1 cellular context compared by ENCODE assay signal in the genomic region with DNA sequence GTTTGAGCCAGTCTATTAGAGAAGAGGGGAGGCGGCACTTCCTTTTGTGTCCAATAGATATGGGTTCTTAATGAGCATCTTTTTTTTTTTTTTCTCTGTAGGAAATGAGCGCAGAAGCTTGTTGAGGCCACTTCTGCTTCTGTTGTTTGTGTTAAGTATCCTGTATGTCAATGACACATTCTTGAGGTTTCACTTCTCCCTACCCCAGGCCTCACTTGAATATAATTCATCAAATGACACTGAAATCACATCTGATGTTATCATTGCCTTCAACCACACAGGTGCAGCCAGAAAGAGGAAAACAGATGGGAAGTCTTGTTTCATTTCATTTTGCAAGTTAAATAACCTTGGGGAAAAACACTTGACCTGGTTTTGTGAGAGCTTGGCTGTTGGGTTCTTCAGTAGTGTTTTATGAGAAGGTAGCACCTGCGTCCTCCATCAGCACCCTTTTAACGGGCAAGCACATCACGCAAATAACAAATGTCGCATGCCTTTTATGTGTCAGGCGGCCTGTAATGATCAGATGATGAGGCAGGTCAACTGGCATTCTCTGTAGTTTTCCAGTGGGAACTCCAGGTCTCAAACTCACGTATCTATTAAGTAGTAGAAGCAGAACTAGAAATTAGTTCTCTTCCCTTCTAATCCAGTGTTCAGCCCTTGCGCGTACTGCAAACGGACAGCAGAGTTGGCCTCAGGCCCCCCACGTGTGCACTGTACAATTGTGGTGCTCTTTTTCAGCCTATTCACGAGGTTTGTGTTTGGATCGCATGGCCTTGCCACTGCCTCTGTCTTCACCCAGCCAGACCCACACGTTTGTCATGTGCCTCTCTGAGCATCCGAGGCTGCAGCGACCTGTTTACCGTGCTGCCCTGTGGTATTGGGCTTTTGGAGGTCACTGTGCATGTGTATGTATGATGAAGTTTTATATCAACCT.
TF ChIP-seq lines count a peak whose summit lies in the region.

No MANE protein-coding gene starts in this region.

TF ChIP-seq in HepG2, 621 proteins besides CTCF, POLR2A, EP300 and RAD21:
- TF ChIP-seq, protein P1, sequence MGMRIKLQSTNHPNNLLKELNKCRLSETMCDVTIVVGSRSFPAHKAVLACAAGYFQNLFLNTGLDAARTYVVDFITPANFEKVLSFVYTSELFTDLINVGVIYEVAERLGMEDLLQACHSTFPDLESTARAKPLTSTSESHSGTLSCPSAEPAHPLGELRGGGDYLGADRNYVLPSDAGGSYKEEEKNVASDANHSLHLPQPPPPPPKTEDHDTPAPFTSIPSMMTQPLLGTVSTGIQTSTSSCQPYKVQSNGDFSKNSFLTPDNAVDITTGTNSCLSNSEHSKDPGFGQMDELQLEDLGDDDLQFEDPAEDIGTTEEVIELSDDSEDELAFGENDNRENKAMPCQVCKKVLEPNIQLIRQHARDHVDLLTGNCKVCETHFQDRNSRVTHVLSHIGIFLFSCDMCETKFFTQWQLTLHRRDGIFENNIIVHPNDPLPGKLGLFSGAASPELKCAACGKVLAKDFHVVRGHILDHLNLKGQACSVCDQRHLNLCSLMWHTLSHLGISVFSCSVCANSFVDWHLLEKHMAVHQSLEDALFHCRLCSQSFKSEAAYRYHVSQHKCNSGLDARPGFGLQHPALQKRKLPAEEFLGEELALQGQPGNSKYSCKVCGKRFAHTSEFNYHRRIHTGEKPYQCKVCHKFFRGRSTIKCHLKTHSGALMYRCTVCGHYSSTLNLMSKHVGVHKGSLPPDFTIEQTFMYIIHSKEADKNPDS (CRISPR knock-in tag; IDR thresholded peaks at IDR 0.05): no peak
- no peak for TF ChIP-seq YEATS4 (CRISPR knock-in tag; IDR thresholded peaks at IDR 0.05; ENCODE audit: borderline replicate concordance)
- no peak for TF ChIP-seq SRSF4 (IDR thresholded peaks at IDR 0.05; ENCODE audit: low read depth, low read length, poor library complexity, severe bottlenecking)
- no peak for TF ChIP-seq ZNF563 (CRISPR knock-in tag; IDR thresholded peaks at IDR 0.05)
- no peak for TF ChIP-seq GZF1 (CRISPR knock-in tag; IDR thresholded peaks at IDR 0.05)
- TF ChIP-seq CAMTA2 (CRISPR knock-in tag; IDR thresholded peaks at IDR 0.05; ENCODE audit: borderline replicate concordance): no peak
- TF ChIP-seq, protein P2, sequence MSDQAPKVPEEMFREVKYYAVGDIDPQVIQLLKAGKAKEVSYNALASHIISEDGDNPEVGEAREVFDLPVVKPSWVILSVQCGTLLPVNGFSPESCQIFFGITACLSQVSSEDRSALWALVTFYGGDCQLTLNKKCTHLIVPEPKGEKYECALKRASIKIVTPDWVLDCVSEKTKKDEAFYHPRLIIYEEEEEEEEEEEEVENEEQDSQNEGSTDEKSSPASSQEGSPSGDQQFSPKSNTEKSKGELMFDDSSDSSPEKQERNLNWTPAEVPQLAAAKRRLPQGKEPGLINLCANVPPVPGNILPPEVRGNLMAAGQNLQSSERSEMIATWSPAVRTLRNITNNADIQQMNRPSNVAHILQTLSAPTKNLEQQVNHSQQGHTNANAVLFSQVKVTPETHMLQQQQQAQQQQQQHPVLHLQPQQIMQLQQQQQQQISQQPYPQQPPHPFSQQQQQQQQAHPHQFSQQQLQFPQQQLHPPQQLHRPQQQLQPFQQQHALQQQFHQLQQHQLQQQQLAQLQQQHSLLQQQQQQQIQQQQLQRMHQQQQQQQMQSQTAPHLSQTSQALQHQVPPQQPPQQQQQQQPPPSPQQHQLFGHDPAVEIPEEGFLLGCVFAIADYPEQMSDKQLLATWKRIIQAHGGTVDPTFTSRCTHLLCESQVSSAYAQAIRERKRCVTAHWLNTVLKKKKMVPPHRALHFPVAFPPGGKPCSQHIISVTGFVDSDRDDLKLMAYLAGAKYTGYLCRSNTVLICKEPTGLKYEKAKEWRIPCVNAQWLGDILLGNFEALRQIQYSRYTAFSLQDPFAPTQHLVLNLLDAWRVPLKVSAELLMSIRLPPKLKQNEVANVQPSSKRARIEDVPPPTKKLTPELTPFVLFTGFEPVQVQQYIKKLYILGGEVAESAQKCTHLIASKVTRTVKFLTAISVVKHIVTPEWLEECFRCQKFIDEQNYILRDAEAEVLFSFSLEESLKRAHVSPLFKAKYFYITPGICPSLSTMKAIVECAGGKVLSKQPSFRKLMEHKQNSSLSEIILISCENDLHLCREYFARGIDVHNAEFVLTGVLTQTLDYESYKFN (CRISPR knock-in tag; conservative IDR thresholded peaks at IDR 0.05): no peak
- TF ChIP-seq POGZ (CRISPR knock-in tag; IDR thresholded peaks at IDR 0.05): no peak
- TF ChIP-seq ATF7-NPFF (CRISPR knock-in tag; IDR thresholded peaks at IDR 0.05; ENCODE audit: low read depth): no peak
- TF ChIP-seq ZNF225 (CRISPR knock-in tag; IDR thresholded peaks at IDR 0.05): no peak
